In genomic region chr7:76932957-76933356, GRCh38 we compare ENCODE assay signal across 8 cellular contexts.
DNase-seq lines count a peak whose midpoint lies in the region; ATAC-seq lines count a peak whose summit lies in the region.
"Not testable (repeated sequence)": the region's sequence is repeated elsewhere in the genome, so short reads cannot be mapped to it uniquely, and the experiment has no call there.

No MANE protein-coding gene starts in this region.

- ATAC-seq in GM18502 (IDR thresholded peaks at IDR 0.05; ENCODE audit: poor library complexity, unreplicated experiment) (peak; percentile 71), GM19025 (IDR thresholded peaks at IDR 0.05; ENCODE audit: low read depth, unreplicated experiment) (peak; percentile 68), GM21528 (IDR thresholded peaks at IDR 0.05; ENCODE audit: low FRiP score, unreplicated experiment) (peak; percentile 79), HG02884 (IDR thresholded peaks at IDR 0.05; ENCODE audit: unreplicated experiment) (peak; percentile 56), HG03139 (IDR thresholded peaks at IDR 0.05; ENCODE audit: unreplicated experiment) (peak; percentile 64), HG03565 (IDR thresholded peaks at IDR 0.05; ENCODE audit: unreplicated experiment) (peak; percentile 55)
- peak; percentile 75 to 87 for ATAC-seq in activated T-cell treated with anti-CD3 and anti-CD28 coated beads, Interleukin-2, amount 50 U/mL, for 72 hours (replicated peaks in 1 of 2)
- peak; percentile 88 for ATAC-seq in stimulated activated naive CD8-positive, alpha-beta T cell treated with anti-CD3 and anti-CD28 coated beads, Interleukin-15, amount 100 ng/mL, for 72 hours

- H3K4me1 Mint-ChIP-seq in activated T-cell treated with anti-CD3 and anti-CD28 coated beads, Interleukin-2, amount 50 U/mL, for 72 hours (ENCODE audit: low read depth); stimulated activated naive CD8-positive, alpha-beta T cell treated with anti-CD3 and anti-CD28 coated beads, Interleukin-15, amount 100 ng/mL, for 72 hours: not testable (repeated sequence)

- not testable (repeated sequence) for H3K9me3 Mint-ChIP-seq in activated T-cell treated with anti-CD3 and anti-CD28 coated beads, Interleukin-2, amount 50 U/mL, for 72 hours; stimulated activated naive CD8-positive, alpha-beta T cell treated with anti-CD3 and anti-CD28 coated beads, Interleukin-15, amount 100 ng/mL, for 72 hours

- not testable (repeated sequence) for H3K36me3 Mint-ChIP-seq in activated T-cell treated with anti-CD3 and anti-CD28 coated beads, Interleukin-2, amount 50 U/mL, for 72 hours (ENCODE audit: insufficient read depth in 2 of 2)

- H3K27me3 Mint-ChIP-seq in activated T-cell treated with anti-CD3 and anti-CD28 coated beads, Interleukin-2, amount 50 U/mL, for 72 hours (ENCODE audit: low read depth) = peaks cover 29% of the 10 kb centered on the region
- not testable (repeated sequence) for H3K27me3 Mint-ChIP-seq in stimulated activated naive CD8-positive, alpha-beta T cell treated with anti-CD3 and anti-CD28 coated beads, Interleukin-15, amount 100 ng/mL, for 72 hours

- H3K4me3 Mint-ChIP-seq in activated T-cell treated with anti-CD3 and anti-CD28 coated beads, Interleukin-2, amount 50 U/mL, for 72 hours = peak overlapping the region in 1 of 2 donors; percentile 4
- not testable (repeated sequence) for H3K4me3 Mint-ChIP-seq in stimulated activated naive CD8-positive, alpha-beta T cell treated with anti-CD3 and anti-CD28 coated beads, Interleukin-15, amount 100 ng/mL, for 72 hours

- H3K27ac Mint-ChIP-seq in activated T-cell treated with anti-CD3 and anti-CD28 coated beads, Interleukin-2, amount 50 U/mL, for 72 hours; stimulated activated naive CD8-positive, alpha-beta T cell treated with anti-CD3 and anti-CD28 coated beads, Interleukin-15, amount 100 ng/mL, for 72 hours: not testable (repeated sequence)

- DNase-seq in activated T-cell treated with anti-CD3 and anti-CD28 coated beads, Interleukin-2, amount 50 U/mL, for 72 hours = not testable (repeated sequence)
- DNase-seq in stimulated activated naive CD8-positive, alpha-beta T cell treated with anti-CD3 and anti-CD28 coated beads, Interleukin-15, amount 100 ng/mL, for 72 hours = peak in 1 of 2 donors; percentile 15
